1 cellular context compared by ENCODE assay signal in genomic region chr9:3136230-3136629, GRCh38.
A peak's percentile ranks its signal among the peaks of the same experiment; 100 is the strongest.
TF ChIP-seq lines count a peak whose summit lies in the region.

No MANE protein-coding gene starts in this region.

TF ChIP-seq in HepG2, 621 proteins besides CTCF, POLR2A, EP300 and RAD21 (continued from another document):
- TF ChIP-seq PAXIP1 (CRISPR knock-in tag; conservative IDR thresholded peaks at IDR 0.05) (peak; percentile 62), MAX (IDR thresholded peaks at IDR 0.05) (no peak), ZNF543 (CRISPR knock-in tag; IDR thresholded peaks at IDR 0.05) (no peak), TSC22D2 (CRISPR knock-in tag; IDR thresholded peaks at IDR 0.05; ENCODE audit: borderline replicate concordance) (no peak), CSRNP1 (CRISPR knock-in tag; IDR thresholded peaks at IDR 0.05) (no peak), ZNF234 (CRISPR knock-in tag; conservative IDR thresholded peaks at IDR 0.05) (no peak)
